8 cellular contexts compared by ENCODE assay signal in the genomic region with DNA sequence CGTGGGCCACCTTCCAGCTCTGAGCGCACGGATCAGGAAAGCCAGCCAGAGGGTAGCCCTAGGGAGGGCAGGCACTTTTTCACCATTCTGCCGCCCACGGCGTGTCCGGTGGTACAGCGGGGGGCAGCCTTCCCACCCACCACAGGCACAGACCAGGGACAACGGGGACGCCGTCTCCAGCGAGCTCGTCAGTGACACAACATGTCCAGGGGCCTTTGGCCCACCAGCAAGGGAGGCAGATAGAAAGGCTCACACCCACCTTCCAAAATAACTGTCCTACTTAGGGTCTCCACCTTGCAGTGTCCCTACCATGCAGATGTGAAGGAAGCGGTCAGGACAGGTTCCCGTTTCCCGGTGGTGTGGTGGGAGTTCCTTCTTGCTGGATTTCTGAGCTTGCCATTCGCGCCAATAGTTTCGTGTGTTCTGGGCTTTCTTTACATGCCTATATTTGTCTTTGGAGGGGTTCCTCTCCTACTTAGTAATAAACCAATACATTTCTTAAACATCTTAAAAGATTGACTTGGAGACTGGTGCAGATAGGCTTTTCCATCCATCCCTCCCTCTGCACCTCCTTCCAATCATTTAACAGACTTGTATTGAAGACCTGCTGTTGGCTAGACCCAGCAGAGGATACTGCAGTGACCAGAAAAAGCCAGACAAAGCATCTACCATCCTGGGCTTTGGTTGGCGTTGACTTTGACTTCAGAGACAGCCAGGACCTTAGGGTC. TPM values are rescaled to one million over a fixed set of nuclear protein-coding genes. Genes with fewer than 3 reads are reported as not detected.
DNase-seq lines count a peak whose midpoint lies in the region; ATAC-seq and TF ChIP-seq lines count a peak whose summit lies in the region.

No MANE protein-coding gene starts in this region.

- H2AFZ ChIP-seq in DND-41 (ENCODE audit: low read depth, low read length), result peak overlapping the region; percentile 87

- H3K27ac Mint-ChIP-seq in WTC11, result peak overlapping the region; percentile 76; the same call in 1 of the 2 replicates

- POLR2A ChIA-PET in WTC11 (lab: Charles Lee), result interaction anchor here (0.5 kb wide), 1 partner anchor 22 kb away, joined by 3 read pairs; no protein-coding TSS in a partner anchor

- CTCF ChIA-PET in WTC11 (lab: Charles Lee), result interaction anchor here (1.2 to 1.9 kb wide), 2 partner anchors 41 to 60 kb away, joined by 3 to 7 read pairs; no protein-coding TSS in a partner anchor

- no peaks in the 10 kb centered on the region for H3K27me3 Mint-ChIP-seq in WTC11 (ENCODE audit: low read depth)

- H3K9ac ChIP-seq in DND-41 (ENCODE audit: low read depth, low read length) (peak overlapping the region; percentile 99), skeletal muscle tissue (ENCODE audit: low read depth in 1 of 3, low read length in 3 of 3) (peak overlapping the region; percentile 83 to 91 (median 90))

- no peak for DNase-seq in DND-41
- DNase-seq in WTC11 (ENCODE audit: low spot score), result no peak
- DNase-seq in heart left ventricle, result no peak
- DNase-seq in NCI-H510A treated with DMSO at 0.1 percent for 48 hours (lab: John Stamatoyannopoulos, UW), result no peak
- no peak for DNase-seq in NCI-H146 treated with DMSO at 0.1 percent for 48 hours (lab: John Stamatoyannopoulos, UW; ENCODE audit: unreplicated experiment)

- H3K27ac ChIP-seq in DND-41 (ENCODE audit: low read length) (peak overlapping the region; percentile 86), heart left ventricle (peak overlapping the region; percentile 79 to 98 (median 93)), skeletal muscle tissue (ENCODE audit: low read depth, low read length) (peak overlapping the region; percentile 83)

- peaks cover 14% of the 10 kb centered on the region for H3K4me1 Mint-ChIP-seq in WTC11

- no peak for TF ChIP-seq POLR2A in heart left ventricle (IDR thresholded peaks at IDR 0.05)

- ATAC-seq in DND-41 (ENCODE audit: insufficient read depth, low read depth) (peak; percentile 5; the same call in 2 of the 3 replicates), HG02852 (IDR thresholded peaks at IDR 0.05; ENCODE audit: unreplicated experiment) (peak; percentile 2), WTC11 (no peak; the same call in 1 of the 2 replicates), heart left ventricle (peak in 3 of 4 donors; percentile 2 to 11 (median 3)), HG03457 (IDR thresholded peaks at IDR 0.05; ENCODE audit: unreplicated experiment) (no peak)

- peaks cover 65% of the 10 kb centered on the region for H3K79me2 ChIP-seq in DND-41 (ENCODE audit: insufficient read depth, low read length)

- peaks cover 35% of the 10 kb centered on the region for H3K4me1 ChIP-seq in DND-41 (ENCODE audit: insufficient read depth, low read length)
- peaks cover 0 to 35% (median 20%) of the 10 kb centered on the region in 12 donors for H3K4me1 ChIP-seq in heart left ventricle
- peaks cover 17 to 33% (median 18%) of the 10 kb centered on the region in 3 donors for H3K4me1 ChIP-seq in skeletal muscle tissue (ENCODE audit: control insufficient read depth in 3 of 3, insufficient read depth in 3 of 3, low read length in 3 of 3)

- H3K27me3 ChIP-seq in DND-41 (ENCODE audit: insufficient read depth, low read length, poor library complexity) (no peaks in the 10 kb centered on the region), heart left ventricle (peaks cover 0 to 27% (median 4%) of the 10 kb centered on the region in 9 donors), skeletal muscle tissue (ENCODE audit: control insufficient read depth in 3 of 3, insufficient read depth in 3 of 3, low read length in 3 of 3) (peaks cover 0 to 3% (median 0%) of the 10 kb centered on the region in 3 donors)

- 6 to 18% (median 13%) methylated on average over 14 to 20 of the region's 20 CpGs for WGBS in heart left ventricle, 4 donors

- no peaks in the 10 kb centered on the region for H3K36me3 Mint-ChIP-seq in WTC11

- TF ChIP-seq CTCF in DND-41 (IDR thresholded peaks at IDR 0.05; ENCODE audit: borderline replicate concordance, extremely low read depth, low read length, poor library complexity, severe bottlenecking), result no peak
- no peak for TF ChIP-seq CTCF in WTC11 (IDR thresholded peaks at IDR 0.05)
- no peak for TF ChIP-seq CTCF in heart left ventricle (IDR thresholded peaks at IDR 0.05)

- H3K4me3 ChIP-seq in DND-41 (ENCODE audit: low read depth in 1 of 2, low read length in 2 of 2) (peak overlapping the region; percentile 75 to 89), heart left ventricle (peak overlapping the region; percentile 68 to 98 (median 90)), skeletal muscle tissue (ENCODE audit: low read length in 3 of 3) (peak overlapping the region; percentile 77 to 91 (median 88))

- no peaks in the 10 kb centered on the region for H3K9me3 Mint-ChIP-seq in WTC11

- peaks cover 26% of the 10 kb centered on the region; the same call in 1 of the 2 replicates for H4K20me1 ChIP-seq in DND-41 (ENCODE audit: insufficient read depth, low read length)

- H3K36me3 ChIP-seq in DND-41 (ENCODE audit: insufficient read depth, low read length), result peaks cover 25% of the 10 kb centered on the region
- H3K36me3 ChIP-seq in heart left ventricle, result peaks cover 0 to 9% (median 0%) of the 10 kb centered on the region in 9 donors
- H3K36me3 ChIP-seq in skeletal muscle tissue (ENCODE audit: control insufficient read depth in 3 of 3, insufficient read depth in 3 of 3, low read length in 3 of 3), result peaks cover 0 to 5% (median 0%) of the 10 kb centered on the region in 3 donors

- peak overlapping the region; percentile 94 for H3K4me3 Mint-ChIP-seq in WTC11

- H3K9me3 ChIP-seq in DND-41 (ENCODE audit: insufficient read depth, low read length, severe bottlenecking) (peaks cover 5% of the 10 kb centered on the region), heart left ventricle (peaks cover 0 to 14% (median 0%) of the 10 kb centered on the region in 12 donors), skeletal muscle tissue (ENCODE audit: control insufficient read depth in 3 of 3, low read length in 3 of 3) (no peaks in the 10 kb centered on the region)

- intact Hi-C loops in heart left ventricle (cut with DNase I), result no loop called here

- H3K4me2 ChIP-seq in DND-41 (ENCODE audit: insufficient read depth, low read length), result peak overlapping the region; percentile 92

TF ChIP-seq in WTC11, 78 proteins besides CTCF, POLR2A, EP300 and RAD21:
- TF ChIP-seq SP1 (CRISPR knock-in tag; conservative IDR thresholded peaks at IDR 0.05), result no peak
- TF ChIP-seq MYBL2 (CRISPR knock-in tag; IDR thresholded peaks at IDR 0.05), result 0 out of 2 replicates have a peak, but pooled peaks have one; percentile 38

RNA-seq across cellular contexts. Expression of a gene that starts 0.9 kb away (rescaled TPM):
- total RNA-seq in WTC11 (2021) (36.2 to 43.9 TPM (median 39.1 TPM) in 3 replicates), heart left ventricle (10 to 100 TPM; 32.9 to 53.4 (median 46.7) TPM), skeletal muscle tissue (26.6 TPM)
- 10 to 100 TPM; 31.8 to 57.5 TPM for polyA plus RNA-seq in heart left ventricle

Comparison
In these comparisons a context has a peak if more than half of its experiments do, and no peak if none do; other contexts are left out.
1. ATAC-seq: peak in DND-41 (single experiment), HG02852 (single experiment) and heart left ventricle (3 of 4); none in WTC11 (single experiment) and HG03457 (single experiment).
2. Peak in every context shown above with its lines, with median percentiles within 50 percentile points of each other: H3K27ac ChIP-seq and H3K4me3 ChIP-seq.